1 cellular context compared by ENCODE assay signal in the genomic region with DNA sequence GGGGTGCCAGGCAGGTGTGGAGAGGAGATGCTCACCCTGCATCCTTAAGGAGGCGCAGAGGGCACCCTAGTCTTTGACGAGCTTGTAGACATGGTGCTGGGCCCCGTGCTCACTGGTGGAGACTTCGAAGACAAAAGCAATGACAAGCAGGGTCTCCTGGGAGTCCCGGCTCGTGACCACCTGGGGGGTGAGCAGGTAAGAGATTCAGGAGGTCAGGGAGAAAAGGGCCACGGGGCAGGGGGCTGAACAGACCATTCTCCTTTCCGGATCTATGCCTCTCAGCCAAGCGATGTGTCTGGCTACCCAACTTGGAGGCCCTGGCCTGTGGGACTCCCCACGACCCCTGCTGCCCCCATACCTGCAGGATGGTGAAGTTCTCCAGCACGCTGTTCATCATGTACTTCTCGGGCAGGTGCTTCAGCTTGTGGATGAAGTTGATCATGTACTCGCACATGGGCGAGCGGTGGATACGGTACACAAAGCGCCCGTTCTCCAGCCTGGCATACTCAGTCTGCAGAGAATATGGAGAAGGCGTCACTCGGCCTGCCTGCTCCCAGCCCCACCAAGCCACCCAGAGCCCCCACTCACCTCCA.
TF ChIP-seq lines count a peak whose summit lies in the region.

No MANE protein-coding gene starts in this region.

TF ChIP-seq in K562, 482 proteins besides CTCF, POLR2A, EP300 and RAD21:
- TF ChIP-seq MED1 (CRISPR knock-in tag; IDR thresholded peaks at IDR 0.05; ENCODE audit: borderline replicate concordance) (no peak), ZBTB7A (IDR thresholded peaks at IDR 0.05; ENCODE audit: borderline replicate concordance, control insufficient read depth, low read depth, low read length) (no peak), ZNF395 (CRISPR knock-in tag; IDR thresholded peaks at IDR 0.05) (no peak), SMARCB1 (IDR thresholded peaks at IDR 0.05; ENCODE audit: insufficient read length, low read depth) (no peak), RFX1 (IDR thresholded peaks at IDR 0.05) (no peak), ARID1B (IDR thresholded peaks at IDR 0.05) (no peak), ZNF77 (CRISPR knock-in tag; IDR thresholded peaks at IDR 0.05) (no peak), PHF20 (IDR thresholded peaks at IDR 0.05; ENCODE audit: partially characterized antibody) (no peak), MYNN (IDR thresholded peaks at IDR 0.05) (no peak), MYNN (CRISPR knock-in tag; IDR thresholded peaks at IDR 0.05) (no peak), NFRKB (IDR thresholded peaks at IDR 0.05; ENCODE audit: low read depth) (no peak), FOXO4 (CRISPR knock-in tag; IDR thresholded peaks at IDR 0.05) (no peak), FOXJ2 (tag; IDR thresholded peaks at IDR 0.05) (no peak), BACH1 (tag; IDR thresholded peaks at IDR 0.05) (no peak), CREB1 (IDR thresholded peaks at IDR 0.05) (no peak), CREB1 (CRISPR knock-in tag; IDR thresholded peaks at IDR 0.05) (no peak), FOXA3 (CRISPR knock-in tag; conservative IDR thresholded peaks at IDR 0.05 in 1 of 2, IDR thresholded peaks at IDR 0.05 in 1 of 2) (peak in 1 of 2 experiments; percentile 23; a peak in 1 of 4 replicates)
- TF ChIP-seq, protein P1, sequence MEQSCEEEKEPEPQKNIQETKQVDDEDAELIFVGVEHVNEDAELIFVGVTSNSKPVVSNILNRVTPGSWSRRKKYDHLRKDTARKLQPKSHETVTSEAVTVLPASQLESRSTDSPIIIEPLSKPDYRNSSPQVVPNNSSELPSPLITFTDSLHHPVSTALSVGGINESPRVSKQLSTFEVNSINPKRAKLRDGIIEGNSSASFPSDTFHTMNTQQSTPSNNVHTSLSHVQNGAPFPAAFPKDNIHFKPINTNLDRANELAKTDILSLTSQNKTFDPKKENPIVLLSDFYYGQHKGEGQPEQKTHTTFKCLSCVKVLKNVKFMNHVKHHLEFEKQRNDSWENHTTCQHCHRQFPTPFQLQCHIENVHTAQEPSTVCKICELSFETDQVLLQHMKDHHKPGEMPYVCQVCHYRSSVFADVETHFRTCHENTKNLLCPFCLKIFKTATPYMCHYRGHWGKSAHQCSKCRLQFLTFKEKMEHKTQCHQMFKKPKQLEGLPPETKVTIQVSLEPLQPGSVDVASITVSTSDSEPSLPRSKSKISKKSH (CRISPR knock-in tag; IDR thresholded peaks at IDR 0.05) = no peak
- TF ChIP-seq, protein P2, sequence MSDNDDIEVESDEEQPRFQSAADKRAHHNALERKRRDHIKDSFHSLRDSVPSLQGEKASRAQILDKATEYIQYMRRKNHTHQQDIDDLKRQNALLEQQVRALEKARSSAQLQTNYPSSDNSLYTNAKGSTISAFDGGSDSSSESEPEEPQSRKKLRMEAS (CRISPR knock-in tag; IDR thresholded peaks at IDR 0.05) = 0 out of 2 replicates have a peak, but pooled peaks have one; percentile 13
- TF ChIP-seq, protein P3, sequence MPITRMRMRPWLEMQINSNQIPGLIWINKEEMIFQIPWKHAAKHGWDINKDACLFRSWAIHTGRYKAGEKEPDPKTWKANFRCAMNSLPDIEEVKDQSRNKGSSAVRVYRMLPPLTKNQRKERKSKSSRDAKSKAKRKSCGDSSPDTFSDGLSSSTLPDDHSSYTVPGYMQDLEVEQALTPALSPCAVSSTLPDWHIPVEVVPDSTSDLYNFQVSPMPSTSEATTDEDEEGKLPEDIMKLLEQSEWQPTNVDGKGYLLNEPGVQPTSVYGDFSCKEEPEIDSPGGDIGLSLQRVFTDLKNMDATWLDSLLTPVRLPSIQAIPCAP (CRISPR knock-in tag; IDR thresholded peaks at IDR 0.05; ENCODE audit: borderline replicate concordance) = no peak
- TF ChIP-seq, protein P4, sequence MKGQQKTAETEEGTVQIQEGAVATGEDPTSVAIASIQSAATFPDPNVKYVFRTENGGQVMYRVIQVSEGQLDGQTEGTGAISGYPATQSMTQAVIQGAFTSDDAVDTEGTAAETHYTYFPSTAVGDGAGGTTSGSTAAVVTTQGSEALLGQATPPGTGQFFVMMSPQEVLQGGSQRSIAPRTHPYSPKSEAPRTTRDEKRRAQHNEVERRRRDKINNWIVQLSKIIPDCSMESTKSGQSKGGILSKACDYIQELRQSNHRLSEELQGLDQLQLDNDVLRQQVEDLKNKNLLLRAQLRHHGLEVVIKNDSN (CRISPR knock-in tag; IDR thresholded peaks at IDR 0.05) = 0 out of 2 replicates have a peak, but pooled peaks have one; percentile 8
